Comparison of ENCODE assay signal across 19 cellular contexts in genomic region chr11:7573558-7574296, GRCh38. TPM values are rescaled to one million over a fixed set of nuclear protein-coding genes. Genes with fewer than 3 reads are reported as not detected.
A peak's percentile ranks its signal among the peaks of the same experiment; 100 is the strongest.
DNase-seq lines count a peak whose midpoint lies in the region; ATAC-seq and TF ChIP-seq lines count a peak whose summit lies in the region.
"Had no signal": no experiment of that assay in that cellular context is flagged by ENCODE, and none has a peak within 500 bp of the region (broad histone marks: within the 10 kb centered on the region; RNA-seq: fewer than 3 reads in every experiment).

No MANE protein-coding gene starts in this region.

- peak overlapping the region in 1 of 2 experiments; percentile 13 for H3K14ac ChIP-seq in mesenchymal stem cell (ENCODE audit: low read length in 2 of 2)

- peak overlapping the region; percentile 60 to 85 for H2BK12ac ChIP-seq in mesenchymal stem cell (ENCODE audit: low read length in 2 of 2)

- intact Hi-C loops in stomach (cut with DNase I; ENCODE audit: low total_unique reads), result no loop called here

- H3K4ac ChIP-seq in mesenchymal stem cell (ENCODE audit: low read depth in 1 of 2, low read length in 2 of 2), result peak overlapping the region in 1 of 2 experiments; percentile 83

- no peak for TF ChIP-seq EP300 in stomach (IDR thresholded peaks at IDR 0.05)

- no peak overlapping the region for H3K4me3 ChIP-seq in mesenchymal stem cell (ENCODE audit: insufficient read depth in 1 of 2, low read depth in 1 of 2, low read length in 2 of 2)
- H3K4me3 ChIP-seq in stomach, result peak overlapping the region in 1 of 4 donors; percentile 14
- H3K4me3 ChIP-seq: BLaER1, gastroesophageal sphincter, HAP-1, lung, pancreas had no signal

- H3K36me3 ChIP-seq in mesenchymal stem cell (ENCODE audit: control insufficient read depth in 1 of 2, insufficient read depth in 2 of 2, low read depth in 1 of 2, low read length in 2 of 2) (no peaks in the 10 kb centered on the region), stomach (no peaks in the 10 kb centered on the region)
- H3K36me3 ChIP-seq: gastroesophageal sphincter, HAP-1, pancreas had no signal

- TF ChIP-seq CTCF in stomach (IDR thresholded peaks at IDR 0.05), result no peak

- peaks cover 37% of the 10 kb centered on the region for H3K4me1 ChIP-seq in mesenchymal stem cell (ENCODE audit: control insufficient read depth, insufficient read depth, low read depth, low read length)
- peaks cover 68 to 79% (median 71%) of the 10 kb centered on the region in 4 donors for H3K4me1 ChIP-seq in stomach

- H3K79me1 ChIP-seq in mesenchymal stem cell (replicated peaks; ENCODE audit: low read length, poor library complexity, severe bottlenecking), result no peaks in the 10 kb centered on the region

- WGBS in mesenchymal stem cell, result 45% methylated on average over 9 of the region's 9 CpGs
- WGBS in stomach, 5 donors, result 29 to 51% (median 35%) methylated on average over 9 of the region's 9 CpGs

- peak overlapping the region; percentile 87 for H4K8ac ChIP-seq in mesenchymal stem cell (ENCODE audit: low read length)

- H3K9ac ChIP-seq in mesenchymal stem cell (ENCODE audit: low read length), result no peak overlapping the region
- H3K9ac ChIP-seq: BLaER1 had no signal

- H3K27me3 ChIP-seq in mesenchymal stem cell (ENCODE audit: control insufficient read depth in 1 of 2, insufficient read depth in 1 of 2, low read length in 2 of 2), result peaks cover 0 to 22% of the 10 kb centered on the region in 2 experiments
- no peaks in the 10 kb centered on the region for H3K27me3 ChIP-seq in stomach
- H3K27me3 ChIP-seq: pancreas had no signal

- H2BK5ac ChIP-seq in mesenchymal stem cell (ENCODE audit: low read depth, low read length, poor library complexity, severe bottlenecking), result no peak overlapping the region

- peak overlapping the region; percentile 80 for H4K91ac ChIP-seq in mesenchymal stem cell (ENCODE audit: low read length)

- peak overlapping the region; percentile 60 for H2BK15ac ChIP-seq in mesenchymal stem cell (ENCODE audit: low read depth, poor library complexity, severe bottlenecking)

- DNase-seq in HT-29 (ENCODE audit: low spot score) (peak; percentile 78), caudate nucleus (lab: John Stamatoyannopoulos, UW) (no peak), mesenchymal stem cell (peak; percentile 25), stomach (peak; percentile 62), kidney glomerular epithelial cell (lab: John Stamatoyannopoulos, UW) (no peak)
- DNase-seq in effector CD4-positive, alpha-beta T cell, result no peak
- DNase-seq: activated T-cell treated with anti-CD3 and anti-CD28 coated beads for 4 hours; amniotic stem cell; NCI-H446; pancreas; stimulated activated CD4-positive, alpha-beta T cell treated with anti-CD3 and anti-CD28 coated beads, Interleukin-4, amount 100 ng/mL, for 24 hours; stimulated activated naive B cell treated with anti-CD40 and anti-IgM and Interleukin-4, amounts not matched to agents 10 μg/mL and 1 μg/mL and 100 μg/mL, for 72 hours had no signal

- H2BK120ac ChIP-seq in mesenchymal stem cell (ENCODE audit: low read depth, low read length), result peak overlapping the region; percentile 22

- no peaks in the 10 kb centered on the region for H3K9me3 ChIP-seq in mesenchymal stem cell (ENCODE audit: control insufficient read depth, low read length)
- H3K9me3 ChIP-seq in stomach, result no peaks in the 10 kb centered on the region
- H3K9me3 ChIP-seq: gastroesophageal sphincter, HAP-1, pancreas had no signal

- peak overlapping the region in 1 of 2 experiments; percentile 61 for H3K23ac ChIP-seq in mesenchymal stem cell (ENCODE audit: low read length in 2 of 2)

- H2AK5ac ChIP-seq in mesenchymal stem cell (ENCODE audit: low read length, severe bottlenecking), result no peak overlapping the region

- H3K18ac ChIP-seq in mesenchymal stem cell (ENCODE audit: low read depth in 1 of 2, low read length in 2 of 2), result peak overlapping the region; percentile 77 to 90

- H2AFZ ChIP-seq in mesenchymal stem cell (ENCODE audit: low read depth, low read length), result peak overlapping the region; percentile 33

- TF ChIP-seq POLR2A in stomach (IDR thresholded peaks at IDR 0.05), result no peak

- H3K27ac ChIP-seq in caudate nucleus (ENCODE audit: low read depth, low read length), result peak overlapping the region; percentile 10
- H3K27ac ChIP-seq in mesenchymal stem cell (ENCODE audit: low read length, poor library complexity, severe bottlenecking), result no peak overlapping the region
- peak overlapping the region; percentile 69 to 90 (median 85) for H3K27ac ChIP-seq in stomach
- H3K27ac ChIP-seq: BLaER1, pancreas had no signal

- H3K4me2 ChIP-seq in mesenchymal stem cell (ENCODE audit: low read length, poor library complexity, severe bottlenecking), result no peak overlapping the region
- H3K4me2 ChIP-seq: BLaER1 had no signal

- ATAC-seq in GM21737 (IDR thresholded peaks at IDR 0.05; ENCODE audit: unreplicated experiment), result no peak
- no peak for ATAC-seq in HG03565 (IDR thresholded peaks at IDR 0.05; ENCODE audit: unreplicated experiment)
- ATAC-seq: activated CD4-positive, CD25-positive, alpha-beta regulatory T cell treated with anti-CD3 and anti-CD28 coated beads, Interleukin-2, amount 50 U/mL, for 24 hours; gastroesophageal sphincter; stimulated activated naive B cell treated with anti-CD40 and anti-IgM and Interleukin-4, amounts not matched to agents 10 μg/mL and 1 μg/mL and 100 μg/mL, for 72 hours had no signal

RNA-seq across cellular contexts. Expression of gene PPFIBP2, which starts 59.9 kb away (rescaled TPM):
- 25.7 and 31.4 TPM in 2 replicates for total RNA-seq in HT-29 (2014; rRNA removed; shearing (Covaris generic))
- 8.9 TPM for polyA plus RNA-seq in mesenchymal stem cell (2013, experiment 1 of 2)
- polyA plus RNA-seq in mesenchymal stem cell (2013, experiment 2 of 2), result 9.6 TPM
- 100 to 1,000 TPM in 1 of 5 donors, 10 to 100 TPM in 4; 64.3 to 153 (median 92.2) TPM for total RNA-seq in stomach
- polyA plus RNA-seq in stomach, result 10 to 100 TPM; 28.1 to 75.5 (median 28.1) TPM

Comparison
In these comparisons a context has a peak if more than half of its experiments do, and no peak if none do; other contexts are left out.
1. DNase-seq: peak in HT-29 (single experiment), mesenchymal stem cell (single experiment) and stomach (single experiment); none in caudate nucleus (0 of 61), kidney glomerular epithelial cell (single experiment) and effector CD4-positive, alpha-beta T cell (single experiment).